In the genomic region with DNA sequence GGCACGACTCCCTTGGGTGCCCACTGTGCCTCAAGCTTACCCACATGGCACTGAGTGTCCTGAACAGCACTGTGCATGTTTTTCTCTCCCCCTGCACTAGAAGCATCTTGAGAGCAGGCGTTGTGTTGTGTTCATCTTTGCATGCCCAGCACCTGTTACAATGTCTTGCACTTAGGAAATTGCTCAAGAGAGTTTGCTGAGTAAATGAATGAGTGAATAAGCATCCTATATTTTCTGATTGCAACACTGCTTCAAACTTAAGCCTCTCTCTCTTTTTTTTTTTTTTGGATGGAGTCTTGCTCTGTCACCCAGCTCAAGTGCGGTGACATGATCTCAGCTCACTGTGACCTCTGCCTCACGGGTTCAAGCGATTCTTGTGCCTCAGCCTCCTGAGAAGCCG, we compare ENCODE assay signal across 11 cellular contexts.
"Had no signal": no experiment of that assay in that cellular context is flagged by ENCODE, and none has a peak within 500 bp of the region (broad histone marks: within the 10 kb centered on the region; RNA-seq: fewer than 3 reads in every experiment).

No MANE protein-coding gene starts in this region.

- DNase-seq: activated CD4-positive, alpha-beta memory T cell treated with anti-CD3 and anti-CD28 coated beads for 36 hours; activated effector memory CD4-positive, alpha-beta T cell treated with anti-CD3 and anti-CD28 coated beads, Interleukin-2, amount 50 U/mL, for 16 hours; activated T-cell treated with anti-CD3 and anti-CD28 coated beads, Interleukin-2, amount 50 U/mL, for 4 hours; brain microvascular endothelial cell; kidney glomerular epithelial cell; pancreas; stomach; T-helper 9 cell had no signal

- H3K4me3 ChIP-seq: gastroesophageal sphincter, hepatocyte, pancreas, stomach had no signal

- H3K27ac ChIP-seq: brain microvascular endothelial cell, gastroesophageal sphincter, hepatocyte, pancreas, stomach, VCaP had no signal
